In genomic region chr15:60790641-60791040, GRCh38 we compare ENCODE assay signal across 28 cellular contexts.
DNase-seq lines count a peak whose midpoint lies in the region; ATAC-seq, FAIRE-seq and TF ChIP-seq lines count a peak whose summit lies in the region.
"Had no signal": no experiment of that assay in that cellular context is flagged by ENCODE, and none has a peak within 500 bp of the region (broad histone marks: within the 10 kb centered on the region; RNA-seq: fewer than 3 reads in every experiment).

No MANE protein-coding gene starts in this region.

- H3K4me2 ChIP-seq in keratinocyte (ENCODE audit: control insufficient read depth, extremely low read depth, insufficient read depth, low read depth, low read length): peak overlapping the region; percentile 7
- H3K4me2 ChIP-seq: BLaER1 had no signal

- no peak overlapping the region for H3K9ac ChIP-seq in keratinocyte (ENCODE audit: control insufficient read depth, extremely low read depth, insufficient read depth, low read length)
- H3K9ac ChIP-seq: BLaER1, GM23248 had no signal

- no peak overlapping the region for H3K4me3 Mint-ChIP-seq in immature natural killer cell
- H3K4me3 Mint-ChIP-seq: CD4-positive, alpha-beta T cell; H9 had no signal

- H3K27me3 Mint-ChIP-seq in immature natural killer cell (ENCODE audit: low read depth in 3 of 3): peaks cover 0 to 5% (median 4%) of the 10 kb centered on the region in 3 donors
- H3K27me3 Mint-ChIP-seq: CD4-positive, alpha-beta T cell had no signal

- H3K36me3 ChIP-seq in RWPE2 (ENCODE audit: low read depth) (no peaks in the 10 kb centered on the region), keratinocyte (ENCODE audit: control insufficient read depth in 2 of 2, extremely low read depth in 1 of 2, insufficient read depth in 2 of 2, low read length in 2 of 2) (no peaks in the 10 kb centered on the region)
- H3K36me3 ChIP-seq: BLaER1, SJCRH30 had no signal

- H3K27me3 ChIP-seq in RWPE2 (ENCODE audit: insufficient read depth, poor library complexity, severe bottlenecking) (peaks cover 5% of the 10 kb centered on the region), keratinocyte (ENCODE audit: control insufficient read depth, extremely low read depth, insufficient read depth, low read length) (no peaks in the 10 kb centered on the region)
- H3K27me3 ChIP-seq: BLaER1, SJCRH30 had no signal

- no peak for TF ChIP-seq CTCF in RWPE2 (IDR thresholded peaks at IDR 0.05; ENCODE audit: poor library complexity, severe bottlenecking)
- no peak for TF ChIP-seq CTCF in keratinocyte (optimal IDR thresholded peaks at IDR 0.05 in 1 of 3, IDR thresholded peaks at IDR 0.05 in 1 of 3, conservative IDR thresholded peaks at IDR 0.05 in 1 of 3; ENCODE audit: extremely low read depth in 1 of 3, insufficient read depth in 2 of 3, low read length in 3 of 3)

- H3K4me3 ChIP-seq in RWPE2 (ENCODE audit: severe bottlenecking): no peak overlapping the region
- no peak overlapping the region for H3K4me3 ChIP-seq in keratinocyte (ENCODE audit: control insufficient read depth in 2 of 3, extremely low read depth in 1 of 3, insufficient read depth in 2 of 3, low read depth in 1 of 3, low read length in 3 of 3)
- H3K4me3 ChIP-seq: BLaER1, GM23248, K562, SJCRH30 had no signal

- H3K9me3 Mint-ChIP-seq in immature natural killer cell: peaks cover 3 to 21% (median 14%) of the 10 kb centered on the region in 6 donors

- peaks cover 4% of the 10 kb centered on the region for H3K4me1 ChIP-seq in RWPE2 (ENCODE audit: insufficient read depth, poor library complexity, severe bottlenecking)
- peaks cover 6% of the 10 kb centered on the region for H3K4me1 ChIP-seq in keratinocyte (ENCODE audit: control insufficient read depth, extremely low read depth, insufficient read depth, low read length)
- H3K4me1 ChIP-seq: BLaER1 had no signal

- dilution Hi-C loops in keratinocyte (cut with MboI; ENCODE audit: extremely low pct_ligation_motif_present, low sequenced_read_pairs): no loop called here

- no peaks in the 10 kb centered on the region for H3K9me1 ChIP-seq in keratinocyte (ENCODE audit: control insufficient read depth, extremely low read depth, insufficient read depth, low read length)

- H3K36me3 Mint-ChIP-seq in immature natural killer cell: peaks cover 7 to 10% (median 8%) of the 10 kb centered on the region in 3 donors

- H3K4me1 Mint-ChIP-seq in immature natural killer cell: peaks cover 10 to 16% of the 10 kb centered on the region in 2 donors

- FAIRE-seq in keratinocyte (lab: Jason Lieb, UNC): peak; percentile 68
- FAIRE-seq: G401.6, HepG2, K562 had no signal

- H3K9me3 ChIP-seq in RWPE2 (ENCODE audit: severe bottlenecking) (no peaks in the 10 kb centered on the region), keratinocyte (ENCODE audit: control insufficient read depth, low read depth, low read length) (no peaks in the 10 kb centered on the region)

- peaks cover 3% of the 10 kb centered on the region for H4K20me1 ChIP-seq in keratinocyte (ENCODE audit: control insufficient read depth, extremely low read depth, insufficient read depth, low read length)
- H4K20me1 ChIP-seq: BLaER1 had no signal

- no peak overlapping the region for H3K27ac Mint-ChIP-seq in immature natural killer cell
- H3K27ac Mint-ChIP-seq: CD4-positive, alpha-beta T cell; H9 had no signal

- no peaks in the 10 kb centered on the region for H3K79me2 ChIP-seq in keratinocyte (ENCODE audit: control insufficient read depth, insufficient read depth, low read length)

- peak; percentile 44; the same call in 1 of the 3 replicates for ATAC-seq in RWPE2 (ENCODE audit: low read depth)
- ATAC-seq in GM19455 (IDR thresholded peaks at IDR 0.05; ENCODE audit: unreplicated experiment): no peak
- ATAC-seq: HepG2, K562 had no signal

- H2AFZ ChIP-seq in keratinocyte (ENCODE audit: control insufficient read depth, low read length): no peak overlapping the region
- H2AFZ ChIP-seq: GM23248 had no signal

- H3K27ac ChIP-seq in RWPE2 (ENCODE audit: poor library complexity, severe bottlenecking) (no peak overlapping the region), keratinocyte (ENCODE audit: control insufficient read depth, insufficient read depth, low read length) (no peak overlapping the region)
- H3K27ac ChIP-seq: 22Rv1, BLaER1, GM23248, SJCRH30 had no signal

- DNase-seq in DMS 273 (lab: John Stamatoyannopoulos, UW; ENCODE audit: unreplicated experiment) (peak; percentile 37), DMS 273 treated with DMSO at 0.1 percent for 48 hours (lab: John Stamatoyannopoulos, UW) (no peak), RWPE2 (ENCODE audit: low spot score) (no peak), cerebellar cortex (ENCODE audit: low spot score) (peak; percentile 11), keratinocyte (ENCODE audit: low read depth, low spot score) (peak; percentile 21), immature natural killer cell (no peak), GM19240 (ENCODE audit: insufficient read length, low spot score) (no peak)
- DNase-seq: ACHN; CD4-positive, alpha-beta T cell; COR-L47; DND-41; GM23248; H9; MM.1S; NCI-H1048; NCI-H1436; NCI-H2029; NCI-H345; NCI-H524; NCI-H774; NK-92 treated with Interleukin-12 subunit alpha and Interleukin-12 subunit beta, amount 100 ng/mL, for 24 hours; SJCRH30 had no signal

Comparison
In these comparisons a context has a peak if more than half of its experiments do, and no peak if none do; other contexts are left out.
1. DNase-seq: peak in DMS 273 (single experiment), cerebellar cortex (single experiment) and keratinocyte (single experiment); none in DMS 273 treated with DMSO at 0.1 percent for 48 hours (single experiment), RWPE2 (single experiment), immature natural killer cell (0 of 3) and GM19240 (single experiment).